Comparison of ENCODE assay signal across 28 cellular contexts in genomic region chr7:70774895-70775527, GRCh38.
A peak's percentile ranks its signal among the peaks of the same experiment; 100 is the strongest.
DNase-seq lines count a peak whose midpoint lies in the region; ATAC-seq, FAIRE-seq and TF ChIP-seq lines count a peak whose summit lies in the region.
"Had no signal": no experiment of that assay in that cellular context is flagged by ENCODE, and none has a peak within 500 bp of the region (broad histone marks: within the 10 kb centered on the region; RNA-seq: fewer than 3 reads in every experiment).

No MANE protein-coding gene starts in this region.

- no peak overlapping the region for H2AFZ ChIP-seq in HepG2 (ENCODE audit: low read length)
- H2AFZ ChIP-seq: PC-9 had no signal

- no peak overlapping the region for H3K4me2 ChIP-seq in HepG2 (ENCODE audit: low read depth, low read length)
- H3K4me2 ChIP-seq: PC-9 had no signal

- CTCF ChIA-PET in HepG2 (lab: Yijun Ruan, JAX; ENCODE audit: low intra/inter-chr PET ratio, low total read pairs): no interaction called here

- in situ Hi-C loops in HepG2 (cut with HindIII; ENCODE audit: extremely low pct_ligation_motif_present, low pct_unique_long_range_greater_than_20kb) (no loop called here), gastrocnemius medialis (cut with MboI; ENCODE audit: low sequenced_read_pairs in 4 of 4) (no loop called here)

- POLR2A ChIA-PET in HepG2 (lab: Yijun Ruan, JAX): no interaction called here

- TF ChIP-seq CTCF in liver (IDR thresholded peaks at IDR 0.05; ENCODE audit: low read depth, low read length, missing input control) (no peak), HepG2 (CRISPR knock-in tag; IDR thresholded peaks at IDR 0.05) (no peak), brain (conservative IDR thresholded peaks at IDR 0.05) (no peak), right lobe of liver (IDR thresholded peaks at IDR 0.05) (no peak), gastrocnemius medialis (IDR thresholded peaks at IDR 0.05 in 4 of 5, conservative IDR thresholded peaks at IDR 0.05 in 1 of 5) (no peak)

- peaks cover 12 to 46% (median 37%) of the 10 kb centered on the region in 4 donors for H3K36me3 ChIP-seq in liver (ENCODE audit: control insufficient read depth in 4 of 4, insufficient read depth in 3 of 4, low read depth in 1 of 4, low read length in 3 of 4)
- no peaks in the 10 kb centered on the region for H3K36me3 ChIP-seq in HepG2 (replicated peaks in 1 of 2; ENCODE audit: control insufficient read depth in 1 of 2, insufficient read depth in 2 of 2, low read length in 2 of 2)
- H3K36me3 ChIP-seq in right lobe of liver: peaks cover 0 to 52% (median 23%) of the 10 kb centered on the region in 4 donors
- peaks cover 0 to 50% of the 10 kb centered on the region in 2 donors for H3K36me3 ChIP-seq in gastrocnemius medialis
- H3K36me3 ChIP-seq: BE2C, SJSA1 had no signal

- H3K36me3 Mint-ChIP-seq in brain: peaks cover 90% of the 10 kb centered on the region
- peaks cover 80% of the 10 kb centered on the region for H3K36me3 Mint-ChIP-seq in stimulated activated effector memory CD8-positive, alpha-beta T cell treated with anti-CD3 and anti-CD28 coated beads, Interleukin-12 subunit alpha, Interleukin-12 subunit beta, amount 100 ng/mL, for 72 hours
- H3K36me3 Mint-ChIP-seq: CD14-positive monocyte had no signal

- TF ChIP-seq EP300 in HepG2 (IDR thresholded peaks at IDR 0.05; ENCODE audit: low read depth in 2 of 2, low read length in 2 of 2): no peak
- no peak for TF ChIP-seq EP300 in HepG2 (CRISPR knock-in tag; IDR thresholded peaks at IDR 0.05; ENCODE audit: borderline replicate concordance)

- no peak for FAIRE-seq in HepG2 (lab: Jason Lieb, UNC)

- H3K4me3 Mint-ChIP-seq in brain: peak overlapping the region in 2 of 5 experiments; percentile 10 to 21
- no peak overlapping the region for H3K4me3 Mint-ChIP-seq in stimulated activated effector memory CD8-positive, alpha-beta T cell treated with anti-CD3 and anti-CD28 coated beads, Interleukin-12 subunit alpha, Interleukin-12 subunit beta, amount 100 ng/mL, for 72 hours
- H3K4me3 Mint-ChIP-seq: CD14-positive monocyte, H9, HFFc6 had no signal

- H3K9ac ChIP-seq in liver (ENCODE audit: low read depth in 1 of 2, low read length in 2 of 2) (no peak overlapping the region), HepG2 (ENCODE audit: insufficient read depth, low read depth, low read length) (no peak overlapping the region)

- no peak overlapping the region for H3K4me3 ChIP-seq in liver (ENCODE audit: low read depth in 1 of 3, low read length in 3 of 3)
- H3K4me3 ChIP-seq in HepG2 (replicated peaks in 1 of 3; ENCODE audit: insufficient read depth in 1 of 3, low read depth in 2 of 3, low read length in 3 of 3): no peak overlapping the region
- H3K4me3 ChIP-seq in right lobe of liver: no peak overlapping the region
- no peak overlapping the region for H3K4me3 ChIP-seq in gastrocnemius medialis
- H3K4me3 ChIP-seq: MG63, PC-9, SJSA1 had no signal

- peaks cover 95% of the 10 kb centered on the region for H3K4me1 Mint-ChIP-seq in brain
- H3K4me1 Mint-ChIP-seq in stimulated activated effector memory CD8-positive, alpha-beta T cell treated with anti-CD3 and anti-CD28 coated beads, Interleukin-12 subunit alpha, Interleukin-12 subunit beta, amount 100 ng/mL, for 72 hours: peaks cover 70% of the 10 kb centered on the region

- H3K27me3 ChIP-seq in liver (ENCODE audit: control insufficient read depth in 4 of 4, insufficient read depth in 4 of 4, low read length in 3 of 4) (no peaks in the 10 kb centered on the region), HepG2 (ENCODE audit: control insufficient read depth in 1 of 2, insufficient read depth in 2 of 2, low read length in 2 of 2) (no peaks in the 10 kb centered on the region), right lobe of liver (no peaks in the 10 kb centered on the region), gastrocnemius medialis (no peaks in the 10 kb centered on the region)
- H3K27me3 ChIP-seq: BE2C, MG63, SJSA1 had no signal

- no TSS peak for BruUV-seq in HepG2 (replicated peaks; lab: Mats Ljungman, UMichigan)

- H3K27ac ChIP-seq in liver (ENCODE audit: low read depth in 1 of 2, low read length in 2 of 2) (no peak overlapping the region), HepG2 (ENCODE audit: extremely low read length, insufficient read depth, low read length) (no peak overlapping the region), right lobe of liver (no peak overlapping the region), gastrocnemius medialis (no peak overlapping the region)
- H3K27ac ChIP-seq: PC-9, SJSA1 had no signal

- ATAC-seq in HepG2 (no peak), right lobe of liver (peak; percentile 27 to 57 (median 34)), gastrocnemius medialis (no peak)
- ATAC-seq in stimulated activated effector memory CD8-positive, alpha-beta T cell treated with anti-CD3 and anti-CD28 coated beads, Interleukin-12 subunit alpha, Interleukin-12 subunit beta, amount 100 ng/mL, for 72 hours: no peak

- peaks cover 7% of the 10 kb centered on the region for H3K27me3 Mint-ChIP-seq in brain

- no peaks in the 10 kb centered on the region for H3K9me3 Mint-ChIP-seq in brain
- no peaks in the 10 kb centered on the region for H3K9me3 Mint-ChIP-seq in stimulated activated effector memory CD8-positive, alpha-beta T cell treated with anti-CD3 and anti-CD28 coated beads, Interleukin-12 subunit alpha, Interleukin-12 subunit beta, amount 100 ng/mL, for 72 hours
- H3K9me3 Mint-ChIP-seq: CD14-positive monocyte, H9 had no signal

- H3K79me2 ChIP-seq in HepG2 (ENCODE audit: insufficient read depth, low read length): no peaks in the 10 kb centered on the region

- H3K9me3 ChIP-seq in liver (ENCODE audit: control insufficient read depth in 4 of 4, low read length in 3 of 4): no peaks in the 10 kb centered on the region
- H3K9me3 ChIP-seq in HepG2 (ENCODE audit: low read length): no peaks in the 10 kb centered on the region
- H3K9me3 ChIP-seq in right lobe of liver: no peaks in the 10 kb centered on the region
- H3K9me3 ChIP-seq in gastrocnemius medialis: no peaks in the 10 kb centered on the region
- H3K9me3 ChIP-seq: BE2C, Caco-2, MG63, SJSA1 had no signal

- no peaks in the 10 kb centered on the region for H4K20me1 ChIP-seq in HepG2 (ENCODE audit: insufficient read depth, low read length)

- 65% methylated on average over 3 of the region's 3 CpGs for WGBS in liver
- 90% methylated on average over 3 of the region's 3 CpGs for WGBS in HepG2 (ENCODE audit: low lambda C conversion rate)
- 54% methylated on average over 3 of the region's 3 CpGs for WGBS in right lobe of liver (ENCODE audit: insufficient coverage, low coverage, low lambda C conversion rate, missing lambda C conversion rate)

- TF ChIP-seq RAD21 in liver (IDR thresholded peaks at IDR 0.05): no peak
- no peak for TF ChIP-seq RAD21 in HepG2 (CRISPR knock-in tag; IDR thresholded peaks at IDR 0.05)

- TF ChIP-seq POLR2A in HepG2 (IDR thresholded peaks at IDR 0.05; ENCODE audit: insufficient read depth in 1 of 2, low read depth in 2 of 2, low read length in 2 of 2) (no peak), right lobe of liver (IDR thresholded peaks at IDR 0.05) (no peak), gastrocnemius medialis (IDR thresholded peaks at IDR 0.05) (no peak)

- DNase-seq in HepG2 (ENCODE audit: low spot score): no peak
- DNase-seq in right lobe of liver: no peak
- DNase-seq in stimulated activated effector memory CD8-positive, alpha-beta T cell treated with anti-CD3 and anti-CD28 coated beads, Interleukin-12 subunit alpha, Interleukin-12 subunit beta, amount 100 ng/mL, for 72 hours (ENCODE audit: low spot score in 2 of 2): no peak
- DNase-seq in gastrocnemius medialis: no peak
- DNase-seq in EL: no peak
- no peak for DNase-seq in hepatic stellate cell (ENCODE audit: low spot score)
- DNase-seq: 8988T; BE2C; Caco-2; DMS 273 treated with DMSO at 0.1 percent for 48 hours; DMS79; GF-D8; H9; HFFc6; IMR-90; KG1; MG63; NCI-H2107; NCI-H446; NCI-H524 treated with DMSO at 0.1 percent for 48 hours; NCI-H774; NK-92 treated with Interleukin-12 subunit alpha and Interleukin-12 subunit beta, amount 100 ng/mL, for 24 hours; PC-9; Right ventricle myocardium superior had no signal

- H3K4me1 ChIP-seq in liver (ENCODE audit: control insufficient read depth in 4 of 4, insufficient read depth in 4 of 4, low read length in 3 of 4) (peaks cover 1 to 10% (median 3%) of the 10 kb centered on the region in 4 donors), HepG2 (ENCODE audit: insufficient read depth, low read length) (peaks cover 5% of the 10 kb centered on the region), right lobe of liver (peaks cover 0 to 4% (median 0%) of the 10 kb centered on the region in 4 donors), gastrocnemius medialis (no peaks in the 10 kb centered on the region)
- H3K4me1 ChIP-seq: BE2C, Caco-2, SJSA1 had no signal

- H3K27ac Mint-ChIP-seq in brain: peak overlapping the region in 4 of 5 experiments; percentile 39 to 96 (median 86)
- H3K27ac Mint-ChIP-seq in stimulated activated effector memory CD8-positive, alpha-beta T cell treated with anti-CD3 and anti-CD28 coated beads, Interleukin-12 subunit alpha, Interleukin-12 subunit beta, amount 100 ng/mL, for 72 hours: peak overlapping the region; percentile 86
- H3K27ac Mint-ChIP-seq: CD14-positive monocyte, HFFc6 had no signal

- intact Hi-C loops in HepG2 (cut with micrococcal nuclease; ENCODE audit: unreplicated experiment): no loop called here
- intact Hi-C loops in right lobe of liver (cut with DNase I): no loop called here
- intact Hi-C loops in gastrocnemius medialis (cut with DNase I; ENCODE audit: low total_unique reads): no loop called here

TF ChIP-seq in liver, 16 proteins besides CTCF, POLR2A, EP300 and RAD21:
- TF ChIP-seq TAF1 (conservative IDR thresholded peaks at IDR 0.05) (no peak), FOXA1 (IDR thresholded peaks at IDR 0.05) (no peak), EGR1 (IDR thresholded peaks at IDR 0.05; ENCODE audit: low read depth in 2 of 2) (no peak), HNF4A (conservative IDR thresholded peaks at IDR 0.05) (peak; percentile 18 to 24), MAX (IDR thresholded peaks at IDR 0.05) (no peak)
TF ChIP-seq in liver: peak in this region for 1.

TF ChIP-seq in HepG2, 621 proteins besides CTCF, POLR2A, EP300 and RAD21 (continues in another document):
- no peak for TF ChIP-seq CCDC6 (CRISPR knock-in tag; IDR thresholded peaks at IDR 0.05)
- no peak for TF ChIP-seq MTERF4 (CRISPR knock-in tag; IDR thresholded peaks at IDR 0.05)
- TF ChIP-seq TARDBP (CRISPR knock-in tag; IDR thresholded peaks at IDR 0.05): no peak
- no peak for TF ChIP-seq SRSF4 (IDR thresholded peaks at IDR 0.05; ENCODE audit: low read depth, low read length, poor library complexity, severe bottlenecking)
- no peak for TF ChIP-seq KDM5B (CRISPR knock-in tag; IDR thresholded peaks at IDR 0.05; ENCODE audit: borderline replicate concordance)
- no peak for TF ChIP-seq ZNF790 (CRISPR knock-in tag; IDR thresholded peaks at IDR 0.05; ENCODE audit: borderline replicate concordance)

Comparison
In these comparisons a context has a peak if more than half of its experiments do, and no peak if none do; other contexts are left out.
1. ATAC-seq: peak in right lobe of liver (4 of 4); none in HepG2 (single experiment), stimulated activated effector memory CD8-positive, alpha-beta T cell treated with anti-CD3 and anti-CD28 coated beads, Interleukin-12 subunit alpha, Interleukin-12 subunit beta, amount 100 ng/mL, for 72 hours (single experiment) and gastrocnemius medialis (0 of 2).